ENCODE assay signal across 8 cellular contexts in genomic region chr14:32078794-32079663, GRCh38.
DNase-seq lines count a peak whose midpoint lies in the region; ATAC-seq lines count a peak whose summit lies in the region.

No MANE protein-coding gene starts in this region.

- peak overlapping the region; percentile 79 for H3K27ac ChIP-seq in subcutaneous abdominal adipose tissue (ENCODE audit: low read depth, low read length)

- peak overlapping the region; percentile 73 to 99 (median 88) for H3K4me3 ChIP-seq in subcutaneous abdominal adipose tissue (ENCODE audit: low read depth in 1 of 5, low read length in 5 of 5)

- H3K9me3 Mint-ChIP-seq in activated naive CD8-positive, alpha-beta T cell (ENCODE audit: low read depth), result no peaks in the 10 kb centered on the region

- peaks cover 3 to 37% (median 24%) of the 10 kb centered on the region in 5 donors for H3K4me1 ChIP-seq in subcutaneous abdominal adipose tissue (ENCODE audit: control insufficient read depth in 5 of 5, insufficient read depth in 5 of 5, low read length in 5 of 5)

- no peaks in the 10 kb centered on the region for H3K36me3 ChIP-seq in subcutaneous abdominal adipose tissue (ENCODE audit: control insufficient read depth in 5 of 5, insufficient read depth in 5 of 5, low read length in 5 of 5)

- H3K9ac ChIP-seq in subcutaneous abdominal adipose tissue (ENCODE audit: low read length in 5 of 5), result peak overlapping the region in 4 of 5 donors; percentile 52 to 96 (median 74)

- peaks cover 57% of the 10 kb centered on the region for H3K4me1 Mint-ChIP-seq in activated naive CD8-positive, alpha-beta T cell (ENCODE audit: low read depth)

- H3K9me3 ChIP-seq in subcutaneous abdominal adipose tissue (ENCODE audit: control insufficient read depth in 5 of 5, low read length in 5 of 5), result no peaks in the 10 kb centered on the region

- peak; percentile 27 for DNase-seq in stimulated activated CD4-positive, alpha-beta T cell treated with anti-CD3 and anti-CD28 coated beads, Interleukin-15, amount 100 ng/mL, for 24 hours
- no peak for DNase-seq in stimulated activated CD4-positive, alpha-beta T cell treated with anti-CD3 and anti-CD28 coated beads, Interleukin-4, amount 100 ng/mL, for 1 hour
- peak; percentile 56 for DNase-seq in islet precursor cell
- DNase-seq in NCI-H2107 (lab: John Stamatoyannopoulos, UW), result no peak

- no peak for ATAC-seq in GM18502 (IDR thresholded peaks at IDR 0.05; ENCODE audit: poor library complexity, unreplicated experiment)
- no peak for ATAC-seq in HG02840 (IDR thresholded peaks at IDR 0.05; ENCODE audit: low FRiP score, unreplicated experiment)

- H3K27me3 ChIP-seq in subcutaneous abdominal adipose tissue (ENCODE audit: control insufficient read depth in 5 of 5, insufficient read depth in 4 of 5, low read length in 5 of 5), result no peaks in the 10 kb centered on the region

- peak overlapping the region; percentile 98 for H3K4me3 Mint-ChIP-seq in activated naive CD8-positive, alpha-beta T cell

- peak overlapping the region; percentile 96 for H3K27ac Mint-ChIP-seq in activated naive CD8-positive, alpha-beta T cell

- H3K27me3 Mint-ChIP-seq in activated naive CD8-positive, alpha-beta T cell, result no peaks in the 10 kb centered on the region

- H3K36me3 Mint-ChIP-seq in activated naive CD8-positive, alpha-beta T cell, result peaks cover 2% of the 10 kb centered on the region

Comparison
In these comparisons a context has a peak if more than half of its experiments do, and no peak if none do; other contexts are left out.
1. DNase-seq: peak in stimulated activated CD4-positive, alpha-beta T cell treated with anti-CD3 and anti-CD28 coated beads, Interleukin-15, amount 100 ng/mL, for 24 hours (single experiment) and islet precursor cell (single experiment); none in stimulated activated CD4-positive, alpha-beta T cell treated with anti-CD3 and anti-CD28 coated beads, Interleukin-4, amount 100 ng/mL, for 1 hour (single experiment) and NCI-H2107 (single experiment).